Comparison of ENCODE assay signal across 1 cellular context in the genomic region with DNA sequence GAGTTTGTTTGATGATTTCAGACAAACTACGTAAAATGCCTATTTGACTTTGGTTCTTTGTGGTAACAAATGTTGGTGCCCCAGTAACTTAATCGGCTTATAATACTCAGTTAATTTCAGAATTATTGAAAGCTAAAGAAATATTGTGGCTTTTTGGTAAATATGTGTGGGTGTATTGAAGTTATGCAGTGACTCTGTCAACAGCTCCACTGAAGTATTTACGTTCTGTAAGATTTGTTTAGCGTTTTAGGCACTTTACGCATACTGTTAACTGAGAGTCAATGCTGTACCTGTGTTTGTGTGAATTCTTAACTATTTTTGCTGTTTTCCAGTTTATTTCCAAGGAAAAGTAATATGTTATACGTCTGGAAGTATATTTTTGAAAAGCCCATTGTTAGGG.
TF ChIP-seq lines count a peak whose summit lies in the region.

No MANE protein-coding gene starts in this region.

TF ChIP-seq in K562, 482 proteins besides CTCF, POLR2A, EP300 and RAD21 (continued from another document):
- TF ChIP-seq, protein P1, sequence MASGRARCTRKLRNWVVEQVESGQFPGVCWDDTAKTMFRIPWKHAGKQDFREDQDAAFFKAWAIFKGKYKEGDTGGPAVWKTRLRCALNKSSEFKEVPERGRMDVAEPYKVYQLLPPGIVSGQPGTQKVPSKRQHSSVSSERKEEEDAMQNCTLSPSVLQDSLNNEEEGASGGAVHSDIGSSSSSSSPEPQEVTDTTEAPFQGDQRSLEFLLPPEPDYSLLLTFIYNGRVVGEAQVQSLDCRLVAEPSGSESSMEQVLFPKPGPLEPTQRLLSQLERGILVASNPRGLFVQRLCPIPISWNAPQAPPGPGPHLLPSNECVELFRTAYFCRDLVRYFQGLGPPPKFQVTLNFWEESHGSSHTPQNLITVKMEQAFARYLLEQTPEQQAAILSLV (tag; IDR thresholded peaks at IDR 0.05) = no peak
- TF ChIP-seq BRF1 (IDR thresholded peaks at IDR 0.05; ENCODE audit: borderline replicate concordance, extremely low read depth, insufficient read length) = no peak
- TF ChIP-seq FOXM1 (IDR thresholded peaks at IDR 0.05; ENCODE audit: low read depth) = no peak
- TF ChIP-seq FOXM1 (CRISPR knock-in tag; IDR thresholded peaks at IDR 0.05; ENCODE audit: low read depth) = no peak
- TF ChIP-seq, protein P2, sequence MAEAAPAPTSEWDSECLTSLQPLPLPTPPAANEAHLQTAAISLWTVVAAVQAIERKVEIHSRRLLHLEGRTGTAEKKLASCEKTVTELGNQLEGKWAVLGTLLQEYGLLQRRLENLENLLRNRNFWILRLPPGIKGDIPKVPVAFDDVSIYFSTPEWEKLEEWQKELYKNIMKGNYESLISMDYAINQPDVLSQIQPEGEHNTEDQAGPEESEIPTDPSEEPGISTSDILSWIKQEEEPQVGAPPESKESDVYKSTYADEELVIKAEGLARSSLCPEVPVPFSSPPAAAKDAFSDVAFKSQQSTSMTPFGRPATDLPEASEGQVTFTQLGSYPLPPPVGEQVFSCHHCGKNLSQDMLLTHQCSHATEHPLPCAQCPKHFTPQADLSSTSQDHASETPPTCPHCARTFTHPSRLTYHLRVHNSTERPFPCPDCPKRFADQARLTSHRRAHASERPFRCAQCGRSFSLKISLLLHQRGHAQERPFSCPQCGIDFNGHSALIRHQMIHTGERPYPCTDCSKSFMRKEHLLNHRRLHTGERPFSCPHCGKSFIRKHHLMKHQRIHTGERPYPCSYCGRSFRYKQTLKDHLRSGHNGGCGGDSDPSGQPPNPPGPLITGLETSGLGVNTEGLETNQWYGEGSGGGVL (CRISPR knock-in tag; IDR thresholded peaks at IDR 0.05) = no peak
- no peak for TF ChIP-seq ARID1B (IDR thresholded peaks at IDR 0.05)
- no peak for TF ChIP-seq ZSCAN32 (CRISPR knock-in tag; IDR thresholded peaks at IDR 0.05)
